Comparison of ENCODE assay signal across 17 cellular contexts in the genomic region with DNA sequence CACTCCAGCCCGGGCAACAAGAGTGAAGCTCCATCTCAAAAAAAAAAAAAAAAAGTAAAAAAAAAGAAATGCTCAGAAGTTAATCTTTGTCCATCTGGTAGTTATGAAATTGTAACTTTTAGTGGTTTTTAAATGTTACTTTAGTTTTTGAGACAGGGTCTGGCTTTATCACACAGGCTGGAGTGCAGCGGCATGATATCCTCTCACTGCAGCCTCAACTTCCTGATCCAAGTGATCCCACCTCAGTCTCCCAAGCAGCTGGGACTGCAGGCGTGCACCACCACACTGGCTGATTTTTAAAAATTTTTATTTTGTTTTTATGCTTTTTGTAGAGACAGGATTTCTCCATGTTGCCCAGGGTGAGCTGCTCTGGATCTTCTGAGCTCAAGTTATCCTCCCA. TPM values are rescaled to one million over a fixed set of nuclear protein-coding genes. Genes with fewer than 3 reads are reported as not detected.
A peak's percentile ranks its signal among the peaks of the same experiment; 100 is the strongest.
DNase-seq lines count a peak whose midpoint lies in the region; ATAC-seq and TF ChIP-seq lines count a peak whose summit lies in the region.
"Had no signal": no experiment of that assay in that cellular context is flagged by ENCODE, and none has a peak within 500 bp of the region (broad histone marks: within the 10 kb centered on the region; RNA-seq: fewer than 3 reads in every experiment).

No MANE protein-coding gene starts in this region.

- H3K4me3 Mint-ChIP-seq in activated T-cell treated with anti-CD3 and anti-CD28 coated beads, Interleukin-2, amount 50 U/mL, for 24 hours: no peak overlapping the region
- no peak overlapping the region for H3K4me3 Mint-ChIP-seq in activated T-cell treated with anti-CD3 and anti-CD28 coated beads, Interleukin-2, amount 50 U/mL, for 4 hours
- H3K4me3 Mint-ChIP-seq in activated T-helper 17 cell treated with anti-CD3 and anti-CD28 coated beads, Interleukin-2, amount 50 U/mL, for 72 hours: peak overlapping the region; percentile 31

- H3K27me3 ChIP-seq in MG63 (no peaks in the 10 kb centered on the region), sigmoid colon (no peaks in the 10 kb centered on the region)
- H3K27me3 ChIP-seq: thyroid gland had no signal

- no peaks in the 10 kb centered on the region for H3K9me3 ChIP-seq in MG63
- no peaks in the 10 kb centered on the region for H3K9me3 ChIP-seq in sigmoid colon
- H3K9me3 ChIP-seq: thyroid gland had no signal

- H3K9me3 Mint-ChIP-seq in activated T-cell treated with anti-CD3 and anti-CD28 coated beads, Interleukin-2, amount 50 U/mL, for 24 hours: no peaks in the 10 kb centered on the region
- no peaks in the 10 kb centered on the region for H3K9me3 Mint-ChIP-seq in activated T-cell treated with anti-CD3 and anti-CD28 coated beads, Interleukin-2, amount 50 U/mL, for 4 hours
- H3K9me3 Mint-ChIP-seq in activated T-helper 17 cell treated with anti-CD3 and anti-CD28 coated beads, Interleukin-2, amount 50 U/mL, for 72 hours: no peaks in the 10 kb centered on the region
- H3K9me3 Mint-ChIP-seq: activated naive CD8-positive, alpha-beta T cell treated with anti-CD3 and anti-CD28 coated beads, Interleukin-2, amount 10 ng/mL, durations not matched to agents 7 days and 5 days; HFFc6 had no signal

- 84 to 90% methylated on average over 3 of the region's 3 CpGs for WGBS in sigmoid colon, 2 donors

- no peak for TF ChIP-seq POLR2A in sigmoid colon (IDR thresholded peaks at IDR 0.05)

- no peak for TF ChIP-seq EP300 in sigmoid colon (IDR thresholded peaks at IDR 0.05)

- H3K4me1 Mint-ChIP-seq in activated T-cell treated with anti-CD3 and anti-CD28 coated beads, Interleukin-2, amount 50 U/mL, for 24 hours (ENCODE audit: low read depth): peaks cover 30% of the 10 kb centered on the region
- H3K4me1 Mint-ChIP-seq in activated T-cell treated with anti-CD3 and anti-CD28 coated beads, Interleukin-2, amount 50 U/mL, for 4 hours (ENCODE audit: low read depth): peaks cover 13% of the 10 kb centered on the region
- H3K4me1 Mint-ChIP-seq in activated T-helper 17 cell treated with anti-CD3 and anti-CD28 coated beads, Interleukin-2, amount 50 U/mL, for 72 hours: peaks cover 11% of the 10 kb centered on the region

- ATAC-seq in activated T-cell treated with anti-CD3 and anti-CD28 coated beads, Interleukin-2, amount 50 U/mL, for 4 hours: no peak
- no peak for ATAC-seq in activated T-helper 17 cell treated with anti-CD3 and anti-CD28 coated beads, Interleukin-2, amount 50 U/mL, for 72 hours (replicated peaks)
- ATAC-seq in HG03378 (IDR thresholded peaks at IDR 0.05; ENCODE audit: unreplicated experiment): no peak

- H3K4me3 ChIP-seq in MG63 (no peak overlapping the region), sigmoid colon (no peak overlapping the region)
- H3K4me3 ChIP-seq: thyroid gland had no signal

- intact Hi-C loops in sigmoid colon (cut with DNase I): no loop called here

- no peak for TF ChIP-seq CTCF in sigmoid colon (IDR thresholded peaks at IDR 0.05)

- no peak for DNase-seq in activated T-cell treated with anti-CD3 and anti-CD28 coated beads, Interleukin-2, amount 50 U/mL, for 24 hours
- DNase-seq in activated T-cell treated with anti-CD3 and anti-CD28 coated beads, Interleukin-2, amount 50 U/mL, for 4 hours: no peak
- DNase-seq in MG63 (peak; percentile 20), sigmoid colon (no peak), Kasumi-1 (lab: John Stamatoyannopoulos, UW) (no peak)
- DNase-seq in central memory CD4-positive, alpha-beta T cell: no peak
- DNase-seq: activated CD4-positive, alpha-beta T cell treated with anti-CD3 and anti-CD28 coated beads, Interleukin-2, amount 50 U/mL, for 4 hours; activated naive CD8-positive, alpha-beta T cell treated with anti-CD3 and anti-CD28 coated beads, Interleukin-2, amount 10 ng/mL, durations not matched to agents 7 days and 5 days; cerebellar nuclear complex; MV-4-11; thyroid gland had no signal

- peak overlapping the region in 3 of 4 donors; percentile 88 to 93 (median 89) for H3K27ac ChIP-seq in sigmoid colon

- peaks cover 0 to 19% (median 15%) of the 10 kb centered on the region in 4 donors for H3K4me1 ChIP-seq in sigmoid colon

- no peaks in the 10 kb centered on the region for H3K27me3 Mint-ChIP-seq in activated T-cell treated with anti-CD3 and anti-CD28 coated beads, Interleukin-2, amount 50 U/mL, for 24 hours
- no peaks in the 10 kb centered on the region for H3K27me3 Mint-ChIP-seq in activated T-cell treated with anti-CD3 and anti-CD28 coated beads, Interleukin-2, amount 50 U/mL, for 4 hours (ENCODE audit: low read depth)
- H3K27me3 Mint-ChIP-seq in activated T-helper 17 cell treated with anti-CD3 and anti-CD28 coated beads, Interleukin-2, amount 50 U/mL, for 72 hours: no peaks in the 10 kb centered on the region

- H3K27ac Mint-ChIP-seq in activated T-cell treated with anti-CD3 and anti-CD28 coated beads, Interleukin-2, amount 50 U/mL, for 24 hours: peak overlapping the region; percentile 28
- H3K27ac Mint-ChIP-seq in activated T-helper 17 cell treated with anti-CD3 and anti-CD28 coated beads, Interleukin-2, amount 50 U/mL, for 72 hours: peak overlapping the region; percentile 48

- H3K36me3 ChIP-seq in MG63: no peaks in the 10 kb centered on the region
- H3K36me3 ChIP-seq in sigmoid colon: no peaks in the 10 kb centered on the region
- H3K36me3 ChIP-seq: thyroid gland had no signal

- H3K36me3 Mint-ChIP-seq in activated T-cell treated with anti-CD3 and anti-CD28 coated beads, Interleukin-2, amount 50 U/mL, for 24 hours (ENCODE audit: low read depth): peaks cover 2% of the 10 kb centered on the region
- H3K36me3 Mint-ChIP-seq in activated T-cell treated with anti-CD3 and anti-CD28 coated beads, Interleukin-2, amount 50 U/mL, for 4 hours (ENCODE audit: insufficient read depth): no peaks in the 10 kb centered on the region
- peaks cover 15% of the 10 kb centered on the region for H3K36me3 Mint-ChIP-seq in activated T-helper 17 cell treated with anti-CD3 and anti-CD28 coated beads, Interleukin-2, amount 50 U/mL, for 72 hours (ENCODE audit: low read depth)
- H3K36me3 Mint-ChIP-seq: activated naive CD8-positive, alpha-beta T cell treated with anti-CD3 and anti-CD28 coated beads, Interleukin-2, amount 10 ng/mL, durations not matched to agents 7 days and 5 days had no signal

RNA-seq across cellular contexts. Expression of a gene that starts 1.3 kb away (rescaled TPM):
- total RNA-seq in activated T-cell treated with anti-CD3 and anti-CD28 coated beads, Interleukin-2, amount 50 U/mL, for 4 hours: 10 to 100 TPM in 1 of 3 donors, not detected in 2; 14.0 TPM
- not detected in 2 replicates for total RNA-seq in MG63 (2014; rRNA removed; shearing (Covaris generic); ENCODE audit: low replicate concordance)
- total RNA-seq in activated T-helper 17 cell treated with anti-CD3 and anti-CD28 coated beads, Interleukin-2, amount 50 U/mL, for 72 hours: 10 to 100 TPM in 1 of 2 donors, not detected in 1; 14.1 TPM
- total RNA-seq in sigmoid colon: not detected
- polyA plus RNA-seq in sigmoid colon: not detected
- total RNA-seq: endothelial cell of umbilical vein, kidney epithelial cell, thyroid gland had no signal
- polyA plus RNA-seq: AG04450, endothelial cell of umbilical vein had no signal

RNA-seq across cellular contexts. Expression of a gene that starts 9.9 kb away (rescaled TPM):
- total RNA-seq in activated T-cell treated with anti-CD3 and anti-CD28 coated beads, Interleukin-2, amount 50 U/mL, for 4 hours: not detected
- not detected in 2 replicates for total RNA-seq in MG63 (2014; rRNA removed; shearing (Covaris generic); ENCODE audit: low replicate concordance)
- not detected for total RNA-seq in activated T-helper 17 cell treated with anti-CD3 and anti-CD28 coated beads, Interleukin-2, amount 50 U/mL, for 72 hours
- not detected for total RNA-seq in sigmoid colon
- polyA plus RNA-seq in sigmoid colon: not detected
- total RNA-seq: activated naive CD8-positive, alpha-beta T cell treated with anti-CD3 and anti-CD28 coated beads, Interleukin-2, amount 10 ng/mL, durations not matched to agents 7 days and 5 days; endothelial cell of umbilical vein; HFFc6; kidney epithelial cell; thyroid gland had no signal
- polyA plus RNA-seq: AG04450, endothelial cell of umbilical vein had no signal

RNA-seq across cellular contexts. Expression of a gene that starts 19.1 kb away (rescaled TPM):
- total RNA-seq in activated T-cell treated with anti-CD3 and anti-CD28 coated beads, Interleukin-2, amount 50 U/mL, for 4 hours: 10 to 100 TPM; 10.5 to 14.1 (median 10.9) TPM
- 6.3 and 10.2 TPM in 2 replicates for total RNA-seq in MG63 (2014; rRNA removed; shearing (Covaris generic); ENCODE audit: low replicate concordance)
- total RNA-seq in activated T-helper 17 cell treated with anti-CD3 and anti-CD28 coated beads, Interleukin-2, amount 50 U/mL, for 72 hours: 10 to 100 TPM; 19.8 to 22.0 TPM
- total RNA-seq in sigmoid colon: 10 to 100 TPM in 2 of 4 donors, 1 to 10 TPM in 2; 4.4 to 12.5 (median 10.4) TPM
- polyA plus RNA-seq in sigmoid colon: 10 to 100 TPM in 1 of 3 donors, 1 to 10 TPM in 2; 5.5 to 10.2 (median 8.4) TPM
